Comparison of ENCODE assay signal across 9 cellular contexts in genomic region chr11:441418-442274, GRCh38. TPM values are rescaled to one million over a fixed set of nuclear protein-coding genes. Genes with fewer than 3 reads are reported as not detected.
DNase-seq lines count a peak whose midpoint lies in the region; ATAC-seq, FAIRE-seq and TF ChIP-seq lines count a peak whose summit lies in the region.
"Had no signal": no experiment of that assay in that cellular context is flagged by ENCODE, and none has a peak within 500 bp of the region (broad histone marks: within the 10 kb centered on the region; RNA-seq: fewer than 3 reads in every experiment).

A gene with protein sequence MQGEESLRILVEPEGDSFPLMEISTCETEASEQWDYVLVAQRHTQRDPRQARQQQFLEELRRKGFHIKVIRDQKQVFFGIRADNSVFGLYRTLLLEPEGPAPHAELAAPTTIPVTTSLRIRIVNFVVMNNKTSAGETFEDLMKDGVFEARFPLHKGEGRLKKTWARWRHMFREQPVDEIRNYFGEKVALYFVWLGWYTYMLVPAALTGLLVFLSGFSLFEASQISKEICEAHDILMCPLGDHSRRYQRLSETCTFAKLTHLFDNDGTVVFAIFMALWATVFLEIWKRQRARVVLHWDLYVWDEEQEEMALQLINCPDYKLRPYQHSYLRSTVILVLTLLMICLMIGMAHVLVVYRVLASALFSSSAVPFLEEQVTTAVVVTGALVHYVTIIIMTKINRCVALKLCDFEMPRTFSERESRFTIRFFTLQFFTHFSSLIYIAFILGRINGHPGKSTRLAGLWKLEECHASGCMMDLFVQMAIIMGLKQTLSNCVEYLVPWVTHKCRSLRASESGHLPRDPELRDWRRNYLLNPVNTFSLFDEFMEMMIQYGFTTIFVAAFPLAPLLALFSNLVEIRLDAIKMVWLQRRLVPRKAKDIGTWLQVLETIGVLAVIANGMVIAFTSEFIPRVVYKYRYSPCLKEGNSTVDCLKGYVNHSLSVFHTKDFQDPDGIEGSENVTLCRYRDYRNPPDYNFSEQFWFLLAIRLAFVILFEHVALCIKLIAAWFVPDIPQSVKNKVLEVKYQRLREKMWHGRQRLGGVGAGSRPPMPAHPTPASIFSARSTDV (minus strand): TSS chr11:442011. CDS start chr11:441926, 85 bp downstream.

- peaks cover 4% of the 10 kb centered on the region for H3K27me3 Mint-ChIP-seq in nephron progenitor cell (ENCODE audit: low read depth, poor library complexity)

- RAD21 ChIA-PET in GM12878 (lab: Charles Lee; ENCODE audit: unreplicated experiment): interaction anchor here (0.9 to 1.3 kb wide), 3 partner anchors 8 to 65 kb away, joined by 3 to 4 read pairs (median 3); partner anchors contain the start of gene PTDSS2

- TF ChIP-seq CTCF in GM13977 (IDR thresholded peaks at IDR 0.05; ENCODE audit: extremely low read depth, insufficient read depth, missing control alignments) (no peak), SK-N-SH (IDR thresholded peaks at IDR 0.05) (no peak), GM12878 (IDR thresholded peaks at IDR 0.05 in 2 of 3, conservative IDR thresholded peaks at IDR 0.05 in 1 of 3; ENCODE audit: control insufficient read depth in 2 of 3, extremely low read depth in 1 of 3, insufficient read depth in 1 of 3, low read depth in 3 of 3, low read length in 3 of 3) (no peak), nephron progenitor cell (IDR thresholded peaks at IDR 0.05) (no peak)

- no peaks in the 10 kb centered on the region for H3K36me3 Mint-ChIP-seq in nephron progenitor cell (ENCODE audit: low read depth)

- TF ChIP-seq POLR2A in GM12878 (IDR thresholded peaks at IDR 0.05; ENCODE audit: low read depth, low read length): peak; percentile 78

- no peaks in the 10 kb centered on the region for H3K9me2 ChIP-seq in SK-N-SH

- no peak within 1 kb of the TSS for H3K4me3 Mint-ChIP-seq in nephron progenitor cell
- H3K4me3 Mint-ChIP-seq: neural crest cell had no signal

- intact Hi-C loops in GM12878 (cut with micrococcal nuclease; ENCODE audit: unreplicated experiment): loop anchor here (10.0 kb wide), 2 partner anchors 137 to 237 kb away; partner anchors contain the start of genes BET1L, IFITM2 and RIC8A

- peaks cover 0 to 12% of the 10 kb centered on the region in 2 experiments; a peak in 1 of 4 replicates for H3K4me1 ChIP-seq in SK-N-SH (ENCODE audit: control insufficient read depth in 1 of 2, insufficient read depth in 2 of 2, low read depth in 1 of 2, low read length in 1 of 2)
- H3K4me1 ChIP-seq in GM12878 (ENCODE audit: control insufficient read depth, insufficient read depth, low read length): peaks cover 12% of the 10 kb centered on the region

- H3K4me3 ChIP-seq in SK-N-SH (ENCODE audit: low read depth in 2 of 2, low read length in 1 of 2): no peak within 1 kb of the TSS
- H3K4me3 ChIP-seq in GM12878: peak within 1 kb of the TSS; percentile 78

- POLR2A ChIA-PET in SK-N-SH (lab: Yijun Ruan, JAX) (no interaction called here), GM12878 (lab: Charles Lee) (interaction anchor here (1.5 kb wide), 1 partner anchor 233 kb away, joined by 3 read pairs; no protein-coding TSS in a partner anchor)

- H3K79me2 ChIP-seq in SK-N-SH (ENCODE audit: insufficient read depth) (no peaks in the 10 kb centered on the region), GM12878 (ENCODE audit: control insufficient read depth, insufficient read depth, low read length) (peaks cover 10% of the 10 kb centered on the region)

- TF ChIP-seq RAD21 in SK-N-SH (IDR thresholded peaks at IDR 0.05; ENCODE audit: low read length) (no peak), GM12878 (IDR thresholded peaks at IDR 0.05; ENCODE audit: insufficient read depth, low read depth, low read length) (no peak)

- SMC1A ChIA-PET in GM12878 (lab: Charles Lee; ENCODE audit: uncharacterized antibody, unreplicated experiment): interaction anchor here (0.9 kb wide), 1 partner anchor 35 kb away, joined by 3 read pairs; no protein-coding TSS in a partner anchor

- in situ Hi-C loops in GM13977 (cut with MboI; ENCODE audit: low pct_unique_long_range_greater_than_20kb, low sequenced_read_pairs, unreplicated experiment) (no loop called here), GM12878 (cut with MboI) (no loop called here)

- H3K27me3 ChIP-seq in SK-N-SH (ENCODE audit: insufficient read depth) (peaks cover 9% of the 10 kb centered on the region; the same call in 1 of the 2 replicates), GM12878 (replicated peaks in 1 of 2; ENCODE audit: control insufficient read depth in 2 of 2, insufficient read depth in 2 of 2, low read length in 1 of 2) (no peaks in the 10 kb centered on the region)

- H3K9me3 Mint-ChIP-seq in nephron progenitor cell: peaks cover 5% of the 10 kb centered on the region
- H3K9me3 Mint-ChIP-seq: neural crest cell had no signal

- no peak within 1 kb of the TSS for H3K4me2 ChIP-seq in SK-N-SH
- peak within 1 kb of the TSS; percentile 86 for H3K4me2 ChIP-seq in GM12878 (ENCODE audit: control insufficient read depth, insufficient read depth)

- no peak for TF ChIP-seq EP300 in SK-N-SH (IDR thresholded peaks at IDR 0.05; ENCODE audit: borderline replicate concordance in 1 of 2, low read depth in 1 of 2, low read length in 1 of 2)
- TF ChIP-seq EP300 in GM12878 (IDR thresholded peaks at IDR 0.05; ENCODE audit: borderline replicate concordance in 1 of 2, control insufficient read depth in 1 of 2, low read depth in 2 of 2, low read length in 2 of 2): no peak

- H4K20me1 ChIP-seq in SK-N-SH (ENCODE audit: insufficient read depth): no peaks in the 10 kb centered on the region
- H4K20me1 ChIP-seq in GM12878 (ENCODE audit: control insufficient read depth, insufficient read depth): no peaks in the 10 kb centered on the region

- H2AFZ ChIP-seq in SK-N-SH (ENCODE audit: low read depth) (no peak within 1 kb of the TSS), GM12878 (ENCODE audit: control insufficient read depth, low read depth, low read length) (peak within 1 kb of the TSS; percentile 81)

- no peak within 1 kb of the TSS for H3K27ac Mint-ChIP-seq in nephron progenitor cell

- CTCF ChIA-PET in SK-N-SH (lab: Yijun Ruan, JAX): interaction anchor here (0.9 to 1.3 kb wide), 4 partner anchors 12 to 44 kb away, joined by 3 to 4 read pairs (median 3); no protein-coding TSS in a partner anchor
- CTCF ChIA-PET in GM12878 (lab: Yijun Ruan, JAX): interaction anchor here (4.9 kb wide), 1 partner anchor 8 kb away, joined by 34 read pairs; the partner anchor contains the start of gene PTDSS2

- DNase-seq in GM13977 (ENCODE audit: low spot score): peak; percentile 91
- DNase-seq in SK-N-SH: peak; percentile 68
- DNase-seq in GM12878 (ENCODE audit: low read depth, low spot score): no peak
- peak; percentile 59 for DNase-seq in nephron progenitor cell
- DNase-seq in SW 1271 (lab: John Stamatoyannopoulos, UW): no peak
- DNase-seq in NK-92 treated with Interleukin-12 subunit alpha and Interleukin-12 subunit beta, amount 100 ng/mL, for 24 hours (lab: John Stamatoyannopoulos, UW): no peak

- H3K9ac ChIP-seq in SK-N-SH: no peak within 1 kb of the TSS
- peak within 1 kb of the TSS; percentile 70 for H3K9ac ChIP-seq in GM12878 (ENCODE audit: control insufficient read depth, insufficient read depth, low read length)

- H3K9me3 ChIP-seq in SK-N-SH: no peaks in the 10 kb centered on the region
- no peaks in the 10 kb centered on the region for H3K9me3 ChIP-seq in GM12878 (replicated peaks; ENCODE audit: control insufficient read depth, insufficient read depth, low read length)

- ATAC-seq in HG03103 (IDR thresholded peaks at IDR 0.05; ENCODE audit: low read depth, unreplicated experiment) (peak; percentile 78), GM12878 (peak; percentile 93), GM18517 (IDR thresholded peaks at IDR 0.05; ENCODE audit: unreplicated experiment) (no peak)

- no peaks in the 10 kb centered on the region for H3K36me3 ChIP-seq in SK-N-SH (replicated peaks in 1 of 2; ENCODE audit: control insufficient read depth in 1 of 2, insufficient read depth in 2 of 2, low read length in 1 of 2)
- no peaks in the 10 kb centered on the region; a peak in 1 of 4 replicates for H3K36me3 ChIP-seq in GM12878 (ENCODE audit: control insufficient read depth in 2 of 2, insufficient read depth in 2 of 2, low read length in 1 of 2)

- no peak for FAIRE-seq in GM12878 (lab: Jason Lieb, UNC)

- H3K4me1 Mint-ChIP-seq in nephron progenitor cell: peaks cover 28% of the 10 kb centered on the region

- WGBS in SK-N-SH (ENCODE audit: low lambda C conversion rate): 6% methylated on average over 6 of the region's 35 CpGs
- WGBS in GM12878 (ENCODE audit: insufficient coverage, insufficient replicate concordance, low lambda C conversion rate, missing lambda C conversion rate): 20% methylated on average over 34 of the region's 35 CpGs

- H3K27ac ChIP-seq in SK-N-SH (ENCODE audit: low read depth in 2 of 2, low read length in 1 of 2): no peak within 1 kb of the TSS; a peak in 1 of 4 replicates
- no peak within 1 kb of the TSS; the same call in 1 of the 2 replicates for H3K27ac ChIP-seq in GM12878 (ENCODE audit: control insufficient read depth, insufficient read depth)

- BruUV-seq in GM12878 (replicated peaks; lab: Mats Ljungman, UMichigan): no TSS peak

- H3F3A ChIP-seq in SK-N-SH (replicated peaks; ENCODE audit: insufficient read depth): no peaks in the 10 kb centered on the region

TF ChIP-seq in GM12878, 131 proteins besides CTCF, POLR2A, EP300 and RAD21 (continues in another document):
- no peak for TF ChIP-seq YY1 (IDR thresholded peaks at IDR 0.05; ENCODE audit: low read depth, low read length)
- TF ChIP-seq NRF1 (conservative IDR thresholded peaks at IDR 0.05; ENCODE audit: low read depth, low read length): no peak

RNA-seq across cellular contexts. Expression of the gene that starts here (rescaled TPM):
- polyA plus RNA-seq in SK-N-SH (2012; rRNA removed): 0.06 and 0.12 TPM in 2 replicates
- polyA plus RNA-seq in SK-N-SH (2012; cell fraction: cytosol; rRNA removed): 0.03 TPM in 2 replicates
- polyA plus RNA-seq in SK-N-SH (2012; cell fraction: nucleus; rRNA removed): 1.0 TPM in 2 replicates
- total RNA-seq in GM12878 (2013; cell fraction: nucleolus; rRNA removed): 106 and 107 TPM in 2 replicates
- total RNA-seq in GM12878 (2014; rRNA removed): 16.3 and 19.8 TPM in 2 replicates
- 7.6 and 9.4 TPM in 2 replicates for total RNA-seq in GM12878 (2014; rRNA removed; fragmentation: Illumina TruSeq; extraction: Trizol)
- 37.0 and 42.3 TPM in 2 replicates for total RNA-seq in GM12878 (2021)
- 14.4 TPM for polyA plus RNA-seq in GM12878 (2011; ENCODE audit: low read depth)
- polyA plus RNA-seq in GM12878 (2011; rRNA removed): 12.7 and 21.8 TPM in 2 replicates
- polyA plus RNA-seq in GM12878 (2011; cell fraction: cytosol; rRNA removed): 15.7 and 24.8 TPM in 2 replicates
- polyA plus RNA-seq in GM12878 (2011; cell fraction: nucleus; rRNA removed): 445 and 483 TPM in 2 replicates
- 46.7 and 48.0 TPM in 2 replicates for polyA plus RNA-seq in GM12878 (2012)
- 3.0 and 9.5 TPM in 2 replicates for polyA plus RNA-seq in GM12878 (2014; fragmentation: Illumina TruSeq; extraction: Trizol)
- 1 to 10 TPM in 1 of 2 experiments, under 1 TPM in 1; 0.21 to 1.6 TPM for polyA plus RNA-seq in GM12878 (2014; fragmentation: Nextera tagmentation; extraction: Ambion mirVana)
- 42.1 and 51.0 TPM in 2 replicates for polyA plus RNA-seq in GM12878 (2014; rRNA removed)
- 10 to 100 TPM; 11.0 to 13.0 TPM for polyA plus RNA-seq in GM12878 (2016; fragmentation: Nextera tagmentation; extraction: Ambion mirVana)
- 7.8 and 14.5 TPM in 2 replicates for polyA minus RNA-seq in GM12878 (2011; rRNA and poly(A)+ RNA removed)
- polyA minus RNA-seq in GM12878 (2011; cell fraction: cytosol; rRNA and poly(A)+ RNA removed): 3.9 and 5.2 TPM in 2 replicates
- 38.2 and 44.2 TPM in 2 replicates for polyA minus RNA-seq in GM12878 (2011; cell fraction: nucleus; rRNA and poly(A)+ RNA removed)
- total RNA-seq: neural crest cell had no signal

Comparison
In these comparisons a context has a peak if more than half of its experiments do, and no peak if none do; other contexts are left out.
1. DNase-seq: peak in GM13977 (single experiment), SK-N-SH (single experiment) and nephron progenitor cell (single experiment); none in GM12878 (single experiment), SW 1271 (0 of 2) and NK-92 treated with Interleukin-12 subunit alpha and Interleukin-12 subunit beta, amount 100 ng/mL, for 24 hours (single experiment).